ENCODE assay signal across 2 cellular contexts in the genomic region with DNA sequence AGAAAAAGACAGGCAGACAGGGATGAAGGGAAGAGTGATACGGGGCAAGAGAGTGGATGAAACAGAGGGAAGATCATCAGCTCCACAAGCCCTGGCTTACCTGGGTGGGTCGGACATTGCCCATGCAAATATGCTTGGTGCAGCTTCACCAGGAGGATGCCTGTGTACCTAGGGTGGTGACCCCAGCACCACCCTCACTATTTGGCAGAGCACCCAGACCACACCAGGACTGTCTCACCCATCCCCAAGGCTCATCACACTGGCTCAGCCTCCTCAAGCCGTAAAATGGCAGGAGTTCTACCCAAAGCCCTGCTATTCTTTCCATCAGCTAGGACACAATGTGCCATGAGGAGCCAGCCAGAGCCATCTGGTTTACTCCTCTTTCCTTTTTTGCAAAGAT.
TF ChIP-seq lines count a peak whose summit lies in the region.

No MANE protein-coding gene starts in this region.

TF ChIP-seq in WTC11, 78 proteins besides CTCF, POLR2A, EP300 and RAD21 (continued from another document):
- no peak for TF ChIP-seq ZNF416 (CRISPR knock-in tag; IDR thresholded peaks at IDR 0.05)
- TF ChIP-seq NFATC4 (CRISPR knock-in tag; IDR thresholded peaks at IDR 0.05) = no peak
- TF ChIP-seq TCF7 (CRISPR knock-in tag; IDR thresholded peaks at IDR 0.05; ENCODE audit: low read depth) = no peak
- TF ChIP-seq ZNF263 (CRISPR knock-in tag; IDR thresholded peaks at IDR 0.05; ENCODE audit: low read depth) = no peak
TF ChIP-seq in WTC11: peak in this region for 0.

TF ChIP-seq in H1, 55 proteins besides CTCF, POLR2A, EP300 and RAD21 (continued from another document):
- TF ChIP-seq CEBPB (IDR thresholded peaks at IDR 0.05; ENCODE audit: low read depth, low read length) = no peak
- TF ChIP-seq BRCA1 (IDR thresholded peaks at IDR 0.05; ENCODE audit: low read depth, low read length) = no peak
- TF ChIP-seq HDAC2 (IDR thresholded peaks at IDR 0.05; ENCODE audit: borderline replicate concordance in 1 of 2, low read depth in 2 of 2, low read length in 2 of 2) = no peak
- no peak for TF ChIP-seq FOSL1 (IDR thresholded peaks at IDR 0.05; ENCODE audit: insufficient read depth, low read depth, low read length)
- no peak for TF ChIP-seq EGR1 (IDR thresholded peaks at IDR 0.05; ENCODE audit: borderline replicate concordance, low read depth, low read length)
- TF ChIP-seq BCL11A (IDR thresholded peaks at IDR 0.05; ENCODE audit: low read depth in 2 of 2, low read length in 2 of 2) = no peak
- TF ChIP-seq HDAC6 (IDR thresholded peaks at IDR 0.05; ENCODE audit: low read depth, low read length) = no peak
- no peak for TF ChIP-seq CBX8 (IDR thresholded peaks at IDR 0.05; ENCODE audit: borderline replicate concordance, low read depth, low read length)
- TF ChIP-seq SUZ12 (IDR thresholded peaks at IDR 0.05; ENCODE audit: low read length) = no peak
- no peak for TF ChIP-seq EZH2 (IDR thresholded peaks at IDR 0.05; ENCODE audit: low read depth, low read length, severe bottlenecking)
- TF ChIP-seq RXRA (IDR thresholded peaks at IDR 0.05; ENCODE audit: insufficient read depth, low read depth, low read length) = no peak
- TF ChIP-seq SIX5 (IDR thresholded peaks at IDR 0.05; ENCODE audit: low read depth, low read length) = no peak
- TF ChIP-seq SP4 (IDR thresholded peaks at IDR 0.05; ENCODE audit: low read length) = no peak
- no peak for TF ChIP-seq BACH1 (IDR thresholded peaks at IDR 0.05; ENCODE audit: low read length)
- no peak for TF ChIP-seq JUND (IDR thresholded peaks at IDR 0.05; ENCODE audit: low read length)
- no peak for TF ChIP-seq ASH2L (IDR thresholded peaks at IDR 0.05; ENCODE audit: low read length)
